ENCODE assay signal across 10 cellular contexts in genomic region chr9:89923961-89924504, GRCh38.
A peak's percentile ranks its signal among the peaks of the same experiment; 100 is the strongest.
DNase-seq lines count a peak whose midpoint lies in the region; ATAC-seq and TF ChIP-seq lines count a peak whose summit lies in the region.
"Had no signal": no experiment of that assay in that cellular context is flagged by ENCODE, and none has a peak within 500 bp of the region (broad histone marks: within the 10 kb centered on the region; RNA-seq: fewer than 3 reads in every experiment).

No MANE protein-coding gene starts in this region.

- H3K9me2 ChIP-seq in PC-3 (replicated peaks; ENCODE audit: low read length) (no peaks in the 10 kb centered on the region), SK-N-SH (no peaks in the 10 kb centered on the region)

- peak overlapping the region; percentile 90 for H3K27ac Mint-ChIP-seq in activated naive CD8-positive, alpha-beta T cell treated with anti-CD3 and anti-CD28 coated beads, Interleukin-2, amount 50 U/mL, for 24 hours
- H3K27ac Mint-ChIP-seq: effector memory CD8-positive, alpha-beta T cell had no signal

- H3K4me1 ChIP-seq in BLaER1 treated with 17β-estradiol and CSF1 and Interleukin-3, amounts not matched to agents 10 nM and 100 nM: peaks cover 23 to 77% (median 57%) of the 10 kb centered on the region in 10 experiments
- H3K4me1 ChIP-seq in PC-3 (ENCODE audit: insufficient read depth, low read length): no peaks in the 10 kb centered on the region
- H3K4me1 ChIP-seq in SK-N-SH (ENCODE audit: control insufficient read depth in 1 of 2, insufficient read depth in 2 of 2, low read depth in 1 of 2, low read length in 1 of 2): peaks cover 0 to 12% of the 10 kb centered on the region in 2 experiments; a peak in 2 of 4 replicates

- CTCF ChIA-PET in PC-3 (lab: Charles Lee) (no interaction called here), SK-N-SH (lab: Yijun Ruan, JAX) (interaction anchor here (0.8 to 1.8 kb wide), 5 partner anchors 176 to 326 kb away, joined by 3 to 7 read pairs (median 3); no protein-coding TSS in a partner anchor)

- intact Hi-C loops in PC-3 (cut with micrococcal nuclease): no loop called here

- H3K4me3 Mint-ChIP-seq in activated naive CD8-positive, alpha-beta T cell treated with anti-CD3 and anti-CD28 coated beads, Interleukin-2, amount 50 U/mL, for 24 hours: peak overlapping the region; percentile 65
- H3K4me3 Mint-ChIP-seq: effector memory CD8-positive, alpha-beta T cell had no signal

- H4K20me1 ChIP-seq in BLaER1 treated with 17β-estradiol and CSF1 and Interleukin-3, amounts not matched to agents 10 nM and 100 nM: no peaks in the 10 kb centered on the region
- H4K20me1 ChIP-seq in PC-3 (ENCODE audit: low read length) (no peaks in the 10 kb centered on the region), SK-N-SH (ENCODE audit: insufficient read depth) (no peaks in the 10 kb centered on the region)

- no peaks in the 10 kb centered on the region for H3K9me3 ChIP-seq in BLaER1 treated with 17β-estradiol and CSF1 and Interleukin-3, amounts not matched to agents 10 nM and 100 nM (replicated peaks in 1 of 11)
- H3K9me3 ChIP-seq in PC-3 (ENCODE audit: low read length) (no peaks in the 10 kb centered on the region), SK-N-SH (no peaks in the 10 kb centered on the region)
- H3K9me3 ChIP-seq: thyroid gland had no signal

- no peak for TF ChIP-seq RAD21 in SK-N-SH (IDR thresholded peaks at IDR 0.05; ENCODE audit: low read length)

- peaks cover 15% of the 10 kb centered on the region for H3K27me3 Mint-ChIP-seq in activated naive CD8-positive, alpha-beta T cell treated with anti-CD3 and anti-CD28 coated beads, Interleukin-2, amount 50 U/mL, for 24 hours

- H3K4me1 Mint-ChIP-seq in activated naive CD8-positive, alpha-beta T cell treated with anti-CD3 and anti-CD28 coated beads, Interleukin-2, amount 50 U/mL, for 24 hours: peaks cover 41% of the 10 kb centered on the region

- ATAC-seq in PC-3: no peak
- ATAC-seq in activated naive CD8-positive, alpha-beta T cell treated with anti-CD3 and anti-CD28 coated beads, Interleukin-2, amount 50 U/mL, for 24 hours: peak; percentile 82
- ATAC-seq: effector memory CD8-positive, alpha-beta T cell had no signal

- TF ChIP-seq CTCF in PC-3 (conservative IDR thresholded peaks at IDR 0.05; ENCODE audit: low read depth, low read length) (no peak), SK-N-SH (IDR thresholded peaks at IDR 0.05) (no peak)

- BruUV-seq in PC-3 (replicated peaks; lab: Mats Ljungman, UMichigan): no TSS peak

- H3K27ac ChIP-seq in BLaER1 treated with 17β-estradiol and CSF1 and Interleukin-3, amounts not matched to agents 10 nM and 100 nM: peak overlapping the region in 3 of 11 experiments; percentile 25 to 46 (median 42); a peak in 3 of 22 replicates
- H3K27ac ChIP-seq in PC-3 (ENCODE audit: low read length): no peak overlapping the region
- H3K27ac ChIP-seq in SK-N-SH (ENCODE audit: low read depth in 2 of 2, low read length in 1 of 2): no peak overlapping the region
- H3K27ac ChIP-seq: thyroid gland had no signal

- DNase-seq in PC-3: peak; percentile 3
- DNase-seq in activated naive CD8-positive, alpha-beta T cell treated with anti-CD3 and anti-CD28 coated beads, Interleukin-2, amount 50 U/mL, for 24 hours: peak; percentile 73
- DNase-seq in renal cortical epithelial cell (ENCODE audit: low read depth): peak; percentile 1
- DNase-seq in SK-N-SH: no peak
- DNase-seq in activated gamma-delta T cell treated with Interleukin-2 at 50 U/mL for 16 hours: no peak
- no peak for DNase-seq in iPS-NIHi11 (ENCODE audit: low spot score)
- no peak for DNase-seq in putamen (ENCODE audit: low spot score)
- DNase-seq: effector memory CD8-positive, alpha-beta T cell; thyroid gland had no signal

- POLR2A ChIA-PET in PC-3 (lab: Charles Lee; ENCODE audit: unreplicated experiment) (no interaction called here), SK-N-SH (lab: Yijun Ruan, JAX) (no interaction called here)

- H2AFZ ChIP-seq in PC-3 (ENCODE audit: low read length) (no peak overlapping the region), SK-N-SH (ENCODE audit: low read depth) (no peak overlapping the region)

- no peaks in the 10 kb centered on the region for H3K36me3 ChIP-seq in BLaER1 treated with 17β-estradiol and CSF1 and Interleukin-3, amounts not matched to agents 10 nM and 100 nM
- H3K36me3 ChIP-seq in PC-3 (ENCODE audit: low read depth, low read length) (no peaks in the 10 kb centered on the region), SK-N-SH (replicated peaks in 1 of 2; ENCODE audit: control insufficient read depth in 1 of 2, insufficient read depth in 2 of 2, low read length in 1 of 2) (no peaks in the 10 kb centered on the region)
- H3K36me3 ChIP-seq: thyroid gland had no signal

- peaks cover 5% of the 10 kb centered on the region for H3K36me3 Mint-ChIP-seq in activated naive CD8-positive, alpha-beta T cell treated with anti-CD3 and anti-CD28 coated beads, Interleukin-2, amount 50 U/mL, for 24 hours (ENCODE audit: low read depth)

- no peaks in the 10 kb centered on the region for H3K9me3 Mint-ChIP-seq in activated naive CD8-positive, alpha-beta T cell treated with anti-CD3 and anti-CD28 coated beads, Interleukin-2, amount 50 U/mL, for 24 hours
- H3K9me3 Mint-ChIP-seq: effector memory CD8-positive, alpha-beta T cell had no signal

- H3F3A ChIP-seq in PC-3 (ENCODE audit: low read length, unreplicated experiment) (no peaks in the 10 kb centered on the region), SK-N-SH (replicated peaks; ENCODE audit: insufficient read depth) (no peaks in the 10 kb centered on the region)

- H3K9ac ChIP-seq in BLaER1 treated with 17β-estradiol and CSF1 and Interleukin-3, amounts not matched to agents 10 nM and 100 nM: peak overlapping the region in 2 of 11 experiments; percentile 42 to 44; a peak in 3 of 22 replicates
- no peak overlapping the region for H3K9ac ChIP-seq in PC-3 (ENCODE audit: low read length)
- no peak overlapping the region for H3K9ac ChIP-seq in SK-N-SH

- TF ChIP-seq EP300 in SK-N-SH (IDR thresholded peaks at IDR 0.05; ENCODE audit: borderline replicate concordance in 1 of 2, low read depth in 1 of 2, low read length in 1 of 2): no peak

- H3K4me3 ChIP-seq in BLaER1 treated with 17β-estradiol and CSF1 and Interleukin-3, amounts not matched to agents 10 nM and 100 nM: no peak overlapping the region
- H3K4me3 ChIP-seq in PC-3 (ENCODE audit: low read length) (no peak overlapping the region), SK-N-SH (ENCODE audit: low read depth in 2 of 2, low read length in 1 of 2) (no peak overlapping the region)
- H3K4me3 ChIP-seq: thyroid gland had no signal

- 54% methylated on average over 12 of the region's 12 CpGs for WGBS in SK-N-SH (ENCODE audit: low lambda C conversion rate)

- no peaks in the 10 kb centered on the region for H3K27me3 ChIP-seq in BLaER1 treated with 17β-estradiol and CSF1 and Interleukin-3, amounts not matched to agents 10 nM and 100 nM
- H3K27me3 ChIP-seq in PC-3 (ENCODE audit: low read length) (no peaks in the 10 kb centered on the region), SK-N-SH (ENCODE audit: insufficient read depth) (no peaks in the 10 kb centered on the region)

- peak overlapping the region; percentile 4 to 82 (median 61) for H3K4me2 ChIP-seq in BLaER1 treated with 17β-estradiol and CSF1 and Interleukin-3, amounts not matched to agents 10 nM and 100 nM
- H3K4me2 ChIP-seq in PC-3 (ENCODE audit: low read length) (no peak overlapping the region), SK-N-SH (no peak overlapping the region)

- H3K79me2 ChIP-seq in PC-3 (ENCODE audit: low read length) (no peaks in the 10 kb centered on the region), SK-N-SH (ENCODE audit: insufficient read depth) (no peaks in the 10 kb centered on the region)

TF ChIP-seq in SK-N-SH, 30 proteins besides CTCF, POLR2A, EP300 and RAD21:
- TF ChIP-seq RXRA (IDR thresholded peaks at IDR 0.05; ENCODE audit: borderline replicate concordance, low read depth) (no peak), USF2 (IDR thresholded peaks at IDR 0.05; ENCODE audit: borderline replicate concordance, low read depth, low read length) (no peak), YY1 (IDR thresholded peaks at IDR 0.05; ENCODE audit: low read depth) (no peak), SIN3A (IDR thresholded peaks at IDR 0.05; ENCODE audit: borderline replicate concordance, low read depth, low read length) (no peak), GATA2 (CRISPR knock-in tag; IDR thresholded peaks at IDR 0.05) (no peak), FOXJ3 (CRISPR knock-in tag; IDR thresholded peaks at IDR 0.05) (no peak), SMC3 (IDR thresholded peaks at IDR 0.05; ENCODE audit: low read depth, low read length) (no peak), NFIC (IDR thresholded peaks at IDR 0.05; ENCODE audit: borderline replicate concordance) (no peak)
TF ChIP-seq in SK-N-SH: peak in this region for 0.

Comparison
In these comparisons a context has a peak if more than half of its experiments do, and no peak if none do; other contexts are left out.
1. H3K4me2 ChIP-seq: peak in BLaER1 treated with 17β-estradiol and CSF1 and Interleukin-3, amounts not matched to agents 10 nM and 100 nM (11 of 11); none in PC-3 (single experiment) and SK-N-SH (single experiment).
2. DNase-seq: peak in PC-3 (single experiment), activated naive CD8-positive, alpha-beta T cell treated with anti-CD3 and anti-CD28 coated beads, Interleukin-2, amount 50 U/mL, for 24 hours (single experiment) and renal cortical epithelial cell (single experiment); none in SK-N-SH (single experiment), activated gamma-delta T cell treated with Interleukin-2 at 50 U/mL for 16 hours (single experiment), iPS-NIHi11 (single experiment) and putamen (single experiment).